Comparison of ENCODE assay signal across 1 cellular context in the genomic region with DNA sequence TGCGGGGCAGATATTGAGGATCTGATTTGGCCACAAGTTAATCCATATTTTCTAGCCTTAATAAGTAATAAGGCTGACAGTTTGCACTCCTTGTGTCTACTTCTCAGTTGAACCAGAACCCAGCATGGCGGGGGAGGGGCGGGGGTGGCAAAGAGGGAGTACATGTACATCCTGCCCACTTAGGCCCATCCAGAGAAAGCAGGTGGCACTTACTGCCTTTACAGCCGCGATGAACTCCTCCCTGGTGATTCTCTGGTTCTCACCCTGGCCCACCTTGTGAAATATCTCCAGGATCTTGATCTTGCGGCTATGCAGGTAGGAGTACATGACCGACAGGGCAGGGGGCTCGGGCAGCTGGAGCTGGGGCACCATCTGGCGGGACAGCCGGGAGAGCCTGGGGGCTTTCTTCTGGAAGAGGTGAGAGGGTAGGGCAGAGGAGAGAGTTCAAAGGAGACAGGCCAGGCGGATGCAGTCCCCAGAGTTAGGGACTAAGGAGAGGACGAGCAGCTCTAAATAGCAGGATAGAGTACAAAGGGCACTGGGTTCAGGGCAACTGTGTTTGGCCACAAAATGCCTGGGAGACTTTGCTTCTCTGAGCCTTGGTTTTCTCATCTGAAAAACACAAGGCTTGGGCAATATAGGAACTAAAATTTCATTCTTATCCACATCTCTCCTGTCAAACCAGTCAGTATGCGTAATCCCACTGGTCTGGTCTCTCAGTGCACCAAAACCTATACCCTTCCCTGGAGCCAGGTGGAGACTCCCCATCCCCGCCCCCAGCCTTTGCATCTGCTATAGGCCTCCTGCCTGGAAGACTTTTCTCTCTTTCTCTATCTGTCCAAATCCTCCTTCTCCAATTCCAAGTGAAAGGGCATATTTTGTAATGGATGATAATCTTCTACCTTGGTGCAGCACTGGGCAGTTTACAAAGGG.
TF ChIP-seq lines count a peak whose summit lies in the region.

No MANE protein-coding gene starts in this region.

TF ChIP-seq in HepG2, 621 proteins besides CTCF, POLR2A, EP300 and RAD21 (continued from another document and continues in another):
- TF ChIP-seq NR2F6 (IDR thresholded peaks at IDR 0.05) (peak; percentile 62), NR2F6 (CRISPR knock-in tag; IDR thresholded peaks at IDR 0.05) (peak; percentile 56; the same call in 1 of the 2 replicates), NFYB (CRISPR knock-in tag; IDR thresholded peaks at IDR 0.05) (no peak), YEATS4 (CRISPR knock-in tag; IDR thresholded peaks at IDR 0.05; ENCODE audit: borderline replicate concordance) (no peak), SUZ12 (IDR thresholded peaks at IDR 0.05; ENCODE audit: low read depth, low read length) (no peak), HNRNPL (IDR thresholded peaks at IDR 0.05; ENCODE audit: low read depth, low read length) (0 out of 2 replicates have a peak, but pooled peaks have one; percentile 20), ZNF501 (CRISPR knock-in tag; IDR thresholded peaks at IDR 0.05) (0 out of 2 replicates have a peak, but pooled peaks have one; percentile 39), ZNF441 (CRISPR knock-in tag; IDR thresholded peaks at IDR 0.05; ENCODE audit: borderline replicate concordance) (no peak), SP1 (IDR thresholded peaks at IDR 0.05) (no peak), SP1 (CRISPR knock-in tag; IDR thresholded peaks at IDR 0.05) (no peak), ZFP62 (CRISPR knock-in tag; IDR thresholded peaks at IDR 0.05) (no peak), ZNF180 (CRISPR knock-in tag; IDR thresholded peaks at IDR 0.05; ENCODE audit: borderline replicate concordance, low read depth) (no peak), SOX13 (IDR thresholded peaks at IDR 0.05) (no peak), SOX13 (CRISPR knock-in tag; conservative IDR thresholded peaks at IDR 0.05 in 1 of 2, IDR thresholded peaks at IDR 0.05 in 1 of 2) (peak in 1 of 2 experiments; percentile 10; a peak in 1 of 4 replicates), MIER3 (CRISPR knock-in tag; IDR thresholded peaks at IDR 0.05; ENCODE audit: borderline replicate concordance) (no peak), CBX5 (CRISPR knock-in tag; IDR thresholded peaks at IDR 0.05; ENCODE audit: borderline replicate concordance) (no peak), ZNF225 (CRISPR knock-in tag; IDR thresholded peaks at IDR 0.05) (no peak), FOSL2 (CRISPR knock-in tag; IDR thresholded peaks at IDR 0.05) (no peak), HDAC2 (CRISPR knock-in tag; IDR thresholded peaks at IDR 0.05) (0 out of 2 replicates have a peak, but pooled peaks have one; percentile 24)
- TF ChIP-seq, protein P1, sequence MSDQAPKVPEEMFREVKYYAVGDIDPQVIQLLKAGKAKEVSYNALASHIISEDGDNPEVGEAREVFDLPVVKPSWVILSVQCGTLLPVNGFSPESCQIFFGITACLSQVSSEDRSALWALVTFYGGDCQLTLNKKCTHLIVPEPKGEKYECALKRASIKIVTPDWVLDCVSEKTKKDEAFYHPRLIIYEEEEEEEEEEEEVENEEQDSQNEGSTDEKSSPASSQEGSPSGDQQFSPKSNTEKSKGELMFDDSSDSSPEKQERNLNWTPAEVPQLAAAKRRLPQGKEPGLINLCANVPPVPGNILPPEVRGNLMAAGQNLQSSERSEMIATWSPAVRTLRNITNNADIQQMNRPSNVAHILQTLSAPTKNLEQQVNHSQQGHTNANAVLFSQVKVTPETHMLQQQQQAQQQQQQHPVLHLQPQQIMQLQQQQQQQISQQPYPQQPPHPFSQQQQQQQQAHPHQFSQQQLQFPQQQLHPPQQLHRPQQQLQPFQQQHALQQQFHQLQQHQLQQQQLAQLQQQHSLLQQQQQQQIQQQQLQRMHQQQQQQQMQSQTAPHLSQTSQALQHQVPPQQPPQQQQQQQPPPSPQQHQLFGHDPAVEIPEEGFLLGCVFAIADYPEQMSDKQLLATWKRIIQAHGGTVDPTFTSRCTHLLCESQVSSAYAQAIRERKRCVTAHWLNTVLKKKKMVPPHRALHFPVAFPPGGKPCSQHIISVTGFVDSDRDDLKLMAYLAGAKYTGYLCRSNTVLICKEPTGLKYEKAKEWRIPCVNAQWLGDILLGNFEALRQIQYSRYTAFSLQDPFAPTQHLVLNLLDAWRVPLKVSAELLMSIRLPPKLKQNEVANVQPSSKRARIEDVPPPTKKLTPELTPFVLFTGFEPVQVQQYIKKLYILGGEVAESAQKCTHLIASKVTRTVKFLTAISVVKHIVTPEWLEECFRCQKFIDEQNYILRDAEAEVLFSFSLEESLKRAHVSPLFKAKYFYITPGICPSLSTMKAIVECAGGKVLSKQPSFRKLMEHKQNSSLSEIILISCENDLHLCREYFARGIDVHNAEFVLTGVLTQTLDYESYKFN (CRISPR knock-in tag; conservative IDR thresholded peaks at IDR 0.05) = peak; percentile 73
- TF ChIP-seq, protein P2, sequence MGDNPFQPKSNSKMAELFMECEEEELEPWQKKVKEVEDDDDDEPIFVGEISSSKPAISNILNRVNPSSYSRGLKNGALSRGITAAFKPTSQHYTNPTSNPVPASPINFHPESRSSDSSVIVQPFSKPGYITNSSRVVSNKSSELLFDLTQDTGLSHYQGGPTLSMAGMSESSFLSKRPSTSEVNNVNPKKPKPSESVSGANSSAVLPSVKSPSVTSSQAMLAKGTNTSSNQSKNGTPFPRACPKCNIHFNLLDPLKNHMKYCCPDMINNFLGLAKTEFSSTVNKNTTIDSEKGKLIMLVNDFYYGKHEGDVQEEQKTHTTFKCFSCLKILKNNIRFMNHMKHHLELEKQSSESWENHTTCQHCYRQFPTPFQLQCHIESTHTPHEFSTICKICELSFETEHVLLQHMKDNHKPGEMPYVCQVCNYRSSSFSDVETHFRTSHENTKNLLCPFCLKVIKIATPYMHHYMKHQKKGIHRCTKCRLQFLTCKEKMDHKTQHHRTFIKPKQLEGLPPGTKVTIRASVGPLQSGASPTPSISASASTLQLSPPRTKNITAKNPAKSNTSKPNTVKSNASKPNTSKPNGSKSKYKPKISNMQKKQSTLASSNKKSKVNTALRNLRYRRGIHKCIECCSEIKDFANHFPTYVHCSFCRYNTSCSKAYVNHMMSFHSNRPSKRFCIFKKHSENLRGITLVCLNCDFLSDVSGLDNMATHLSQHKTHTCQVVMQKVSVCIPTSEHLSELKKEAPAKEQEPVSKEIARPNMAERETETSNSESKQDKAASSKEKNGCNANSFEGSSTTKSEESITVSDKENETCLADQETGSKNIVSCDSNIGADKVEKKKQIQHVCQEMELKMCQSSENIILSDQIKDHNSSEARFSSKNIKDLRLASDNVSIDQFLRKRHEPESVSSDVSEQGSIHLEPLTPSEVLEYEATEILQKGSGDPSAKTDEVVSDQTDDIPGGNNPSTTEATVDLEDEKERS (CRISPR knock-in tag; IDR thresholded peaks at IDR 0.05) = no peak
- TF ChIP-seq, protein P3, sequence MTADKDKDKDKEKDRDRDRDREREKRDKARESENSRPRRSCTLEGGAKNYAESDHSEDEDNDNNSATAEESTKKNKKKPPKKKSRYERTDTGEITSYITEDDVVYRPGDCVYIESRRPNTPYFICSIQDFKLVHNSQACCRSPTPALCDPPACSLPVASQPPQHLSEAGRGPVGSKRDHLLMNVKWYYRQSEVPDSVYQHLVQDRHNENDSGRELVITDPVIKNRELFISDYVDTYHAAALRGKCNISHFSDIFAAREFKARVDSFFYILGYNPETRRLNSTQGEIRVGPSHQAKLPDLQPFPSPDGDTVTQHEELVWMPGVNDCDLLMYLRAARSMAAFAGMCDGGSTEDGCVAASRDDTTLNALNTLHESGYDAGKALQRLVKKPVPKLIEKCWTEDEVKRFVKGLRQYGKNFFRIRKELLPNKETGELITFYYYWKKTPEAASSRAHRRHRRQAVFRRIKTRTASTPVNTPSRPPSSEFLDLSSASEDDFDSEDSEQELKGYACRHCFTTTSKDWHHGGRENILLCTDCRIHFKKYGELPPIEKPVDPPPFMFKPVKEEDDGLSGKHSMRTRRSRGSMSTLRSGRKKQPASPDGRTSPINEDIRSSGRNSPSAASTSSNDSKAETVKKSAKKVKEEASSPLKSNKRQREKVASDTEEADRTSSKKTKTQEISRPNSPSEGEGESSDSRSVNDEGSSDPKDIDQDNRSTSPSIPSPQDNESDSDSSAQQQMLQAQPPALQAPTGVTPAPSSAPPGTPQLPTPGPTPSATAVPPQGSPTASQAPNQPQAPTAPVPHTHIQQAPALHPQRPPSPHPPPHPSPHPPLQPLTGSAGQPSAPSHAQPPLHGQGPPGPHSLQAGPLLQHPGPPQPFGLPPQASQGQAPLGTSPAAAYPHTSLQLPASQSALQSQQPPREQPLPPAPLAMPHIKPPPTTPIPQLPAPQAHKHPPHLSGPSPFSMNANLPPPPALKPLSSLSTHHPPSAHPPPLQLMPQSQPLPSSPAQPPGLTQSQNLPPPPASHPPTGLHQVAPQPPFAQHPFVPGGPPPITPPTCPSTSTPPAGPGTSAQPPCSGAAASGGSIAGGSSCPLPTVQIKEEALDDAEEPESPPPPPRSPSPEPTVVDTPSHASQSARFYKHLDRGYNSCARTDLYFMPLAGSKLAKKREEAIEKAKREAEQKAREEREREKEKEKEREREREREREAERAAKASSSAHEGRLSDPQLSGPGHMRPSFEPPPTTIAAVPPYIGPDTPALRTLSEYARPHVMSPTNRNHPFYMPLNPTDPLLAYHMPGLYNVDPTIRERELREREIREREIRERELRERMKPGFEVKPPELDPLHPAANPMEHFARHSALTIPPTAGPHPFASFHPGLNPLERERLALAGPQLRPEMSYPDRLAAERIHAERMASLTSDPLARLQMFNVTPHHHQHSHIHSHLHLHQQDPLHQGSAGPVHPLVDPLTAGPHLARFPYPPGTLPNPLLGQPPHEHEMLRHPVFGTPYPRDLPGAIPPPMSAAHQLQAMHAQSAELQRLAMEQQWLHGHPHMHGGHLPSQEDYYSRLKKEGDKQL (CRISPR knock-in tag; IDR thresholded peaks at IDR 0.05; ENCODE audit: low read depth) = no peak
- TF ChIP-seq, protein P4, sequence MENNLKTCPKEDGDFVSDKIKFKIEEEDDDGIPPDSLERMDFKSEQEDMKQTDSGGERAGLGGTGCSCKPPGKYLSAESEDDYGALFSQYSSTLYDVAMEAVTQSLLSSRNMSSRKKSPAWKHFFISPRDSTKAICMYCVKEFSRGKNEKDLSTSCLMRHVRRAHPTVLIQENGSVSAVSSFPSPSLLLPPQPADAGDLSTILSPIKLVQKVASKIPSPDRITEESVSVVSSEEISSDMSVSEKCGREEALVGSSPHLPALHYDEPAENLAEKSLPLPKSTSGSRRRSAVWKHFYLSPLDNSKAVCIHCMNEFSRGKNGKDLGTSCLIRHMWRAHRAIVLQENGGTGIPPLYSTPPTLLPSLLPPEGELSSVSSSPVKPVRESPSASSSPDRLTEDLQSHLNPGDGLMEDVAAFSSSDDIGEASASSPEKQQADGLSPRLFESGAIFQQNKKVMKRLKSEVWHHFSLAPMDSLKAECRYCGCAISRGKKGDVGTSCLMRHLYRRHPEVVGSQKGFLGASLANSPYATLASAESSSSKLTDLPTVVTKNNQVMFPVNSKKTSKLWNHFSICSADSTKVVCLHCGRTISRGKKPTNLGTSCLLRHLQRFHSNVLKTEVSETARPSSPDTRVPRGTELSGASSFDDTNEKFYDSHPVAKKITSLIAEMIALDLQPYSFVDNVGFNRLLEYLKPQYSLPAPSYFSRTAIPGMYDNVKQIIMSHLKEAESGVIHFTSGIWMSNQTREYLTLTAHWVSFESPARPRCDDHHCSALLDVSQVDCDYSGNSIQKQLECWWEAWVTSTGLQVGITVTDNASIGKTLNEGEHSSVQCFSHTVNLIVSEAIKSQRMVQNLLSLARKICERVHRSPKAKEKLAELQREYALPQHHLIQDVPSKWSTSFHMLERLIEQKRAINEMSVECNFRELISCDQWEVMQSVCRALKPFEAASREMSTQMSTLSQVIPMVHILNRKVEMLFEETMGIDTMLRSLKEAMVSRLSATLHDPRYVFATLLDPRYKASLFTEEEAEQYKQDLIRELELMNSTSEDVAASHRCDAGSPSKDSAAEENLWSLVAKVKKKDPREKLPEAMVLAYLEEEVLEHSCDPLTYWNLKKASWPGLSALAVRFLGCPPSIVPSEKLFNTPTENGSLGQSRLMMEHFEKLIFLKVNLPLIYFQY (CRISPR knock-in tag; IDR thresholded peaks at IDR 0.05; ENCODE audit: borderline replicate concordance) = no peak
- TF ChIP-seq, protein P5, sequence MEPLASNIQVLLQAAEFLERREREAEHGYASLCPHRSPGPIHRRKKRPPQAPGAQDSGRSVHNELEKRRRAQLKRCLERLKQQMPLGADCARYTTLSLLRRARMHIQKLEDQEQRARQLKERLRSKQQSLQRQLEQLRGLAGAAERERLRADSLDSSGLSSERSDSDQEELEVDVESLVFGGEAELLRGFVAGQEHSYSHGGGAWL (CRISPR knock-in tag; IDR thresholded peaks at IDR 0.05) = no peak
- TF ChIP-seq, protein P6, sequence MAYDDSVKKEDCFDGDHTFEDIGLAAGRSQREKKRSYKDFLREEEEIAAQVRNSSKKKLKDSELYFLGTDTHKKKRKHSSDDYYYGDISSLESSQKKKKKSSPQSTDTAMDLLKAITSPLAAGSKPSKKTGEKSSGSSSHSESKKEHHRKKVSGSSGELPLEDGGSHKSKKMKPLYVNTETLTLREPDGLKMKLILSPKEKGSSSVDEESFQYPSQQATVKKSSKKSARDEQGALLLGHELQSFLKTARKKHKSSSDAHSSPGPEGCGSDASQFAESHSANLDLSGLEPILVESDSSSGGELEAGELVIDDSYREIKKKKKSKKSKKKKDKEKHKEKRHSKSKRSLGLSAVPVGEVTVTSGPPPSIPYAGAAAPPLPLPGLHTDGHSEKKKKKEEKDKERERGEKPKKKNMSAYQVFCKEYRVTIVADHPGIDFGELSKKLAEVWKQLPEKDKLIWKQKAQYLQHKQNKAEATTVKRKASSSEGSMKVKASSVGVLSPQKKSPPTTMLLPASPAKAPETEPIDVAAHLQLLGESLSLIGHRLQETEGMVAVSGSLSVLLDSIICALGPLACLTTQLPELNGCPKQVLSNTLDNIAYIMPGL (CRISPR knock-in tag; IDR thresholded peaks at IDR 0.05; ENCODE audit: borderline replicate concordance in 1 of 2, low read depth in 1 of 2) = 0 out of 4 replicates have a peak, but pooled peaks of 1 of the 2 experiments have one; percentile 23
- TF ChIP-seq, protein P7, sequence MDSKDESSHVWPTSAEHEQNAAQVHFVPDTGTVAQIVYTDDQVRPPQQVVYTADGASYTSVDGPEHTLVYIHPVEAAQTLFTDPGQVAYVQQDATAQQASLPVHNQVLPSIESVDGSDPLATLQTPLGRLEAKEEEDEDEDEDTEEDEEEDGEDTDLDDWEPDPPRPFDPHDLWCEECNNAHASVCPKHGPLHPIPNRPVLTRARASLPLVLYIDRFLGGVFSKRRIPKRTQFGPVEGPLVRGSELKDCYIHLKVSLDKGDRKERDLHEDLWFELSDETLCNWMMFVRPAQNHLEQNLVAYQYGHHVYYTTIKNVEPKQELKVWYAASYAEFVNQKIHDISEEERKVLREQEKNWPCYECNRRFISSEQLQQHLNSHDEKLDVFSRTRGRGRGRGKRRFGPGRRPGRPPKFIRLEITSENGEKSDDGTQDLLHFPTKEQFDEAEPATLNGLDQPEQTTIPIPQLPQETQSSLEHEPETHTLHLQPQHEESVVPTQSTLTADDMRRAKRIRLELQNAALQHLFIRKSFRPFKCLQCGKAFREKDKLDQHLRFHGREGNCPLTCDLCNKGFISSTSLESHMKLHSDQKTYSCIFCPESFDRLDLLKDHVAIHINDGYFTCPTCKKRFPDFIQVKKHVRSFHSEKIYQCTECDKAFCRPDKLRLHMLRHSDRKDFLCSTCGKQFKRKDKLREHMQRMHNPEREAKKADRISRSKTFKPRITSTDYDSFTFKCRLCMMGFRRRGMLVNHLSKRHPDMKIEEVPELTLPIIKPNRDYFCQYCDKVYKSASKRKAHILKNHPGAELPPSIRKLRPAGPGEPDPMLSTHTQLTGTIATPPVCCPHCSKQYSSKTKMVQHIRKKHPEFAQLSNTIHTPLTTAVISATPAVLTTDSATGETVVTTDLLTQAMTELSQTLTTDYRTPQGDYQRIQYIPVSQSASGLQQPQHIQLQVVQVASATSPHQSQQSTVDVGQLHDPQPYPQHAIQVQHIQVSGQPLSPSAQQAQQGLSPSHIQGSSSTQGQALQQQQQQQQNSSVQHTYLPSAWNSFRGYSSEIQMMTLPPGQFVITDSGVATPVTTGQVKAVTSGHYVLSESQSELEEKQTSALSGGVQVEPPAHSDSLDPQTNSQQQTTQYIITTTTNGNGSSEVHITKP (CRISPR knock-in tag; IDR thresholded peaks at IDR 0.05; ENCODE audit: low read depth) = peak; percentile 10; the same call in 1 of the 2 replicates
